In the genomic region with DNA sequence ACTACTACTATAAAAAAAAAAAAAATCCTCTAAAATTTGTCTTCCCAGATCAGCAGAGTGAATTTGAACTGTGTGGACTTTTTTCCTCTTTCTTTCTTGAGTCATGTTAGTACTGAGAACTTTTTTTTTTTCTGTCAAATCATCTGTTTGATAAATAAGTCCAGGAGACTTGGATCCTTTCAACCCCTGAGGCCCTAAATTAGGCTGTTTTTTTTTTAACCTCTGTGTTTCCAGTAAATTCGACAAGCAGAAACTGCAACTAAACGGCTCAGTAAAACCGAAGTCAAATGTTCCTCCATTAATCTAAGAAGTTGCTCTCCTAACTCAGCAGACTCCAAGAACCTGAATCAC, we compare ENCODE assay signal across 8 cellular contexts. TPM values are rescaled to one million over a fixed set of nuclear protein-coding genes. Genes with fewer than 3 reads are reported as not detected.
DNase-seq lines count a peak whose midpoint lies in the region; ATAC-seq and TF ChIP-seq lines count a peak whose summit lies in the region.

No MANE protein-coding gene starts in this region.

- peaks cover 11% of the 10 kb centered on the region for H3K36me3 Mint-ChIP-seq in progenitor cell of endocrine pancreas (ENCODE audit: insufficient read depth)

- CTCF ChIA-PET in HEK293T (lab: Yijun Ruan, JAX), result interaction anchor here (0.6 kb wide), 1 partner anchor 90 kb away, joined by 3 read pairs; no protein-coding TSS in a partner anchor

- H3K27ac Mint-ChIP-seq in progenitor cell of endocrine pancreas, result peak overlapping the region; percentile 71

- no peaks in the 10 kb centered on the region for H3K9me2 ChIP-seq in DOHH2 (replicated peaks; ENCODE audit: control insufficient read depth, low read length)

- 3 to 9% methylated on average over 3 of the region's 3 CpGs for WGBS in esophagus squamous epithelium, 2 donors

- H3K79me2 ChIP-seq in DOHH2 (ENCODE audit: control insufficient read depth, low read length), result peaks cover 14% of the 10 kb centered on the region

- intact Hi-C loops in esophagus squamous epithelium (cut with DNase I), result no loop called here

- peak overlapping the region; percentile 61 for H3K4me3 Mint-ChIP-seq in progenitor cell of endocrine pancreas (ENCODE audit: low read depth)

- peaks cover 51% of the 10 kb centered on the region for H3K4me1 ChIP-seq in DOHH2 (ENCODE audit: control insufficient read depth, low read length)
- peaks cover 28 to 79% (median 43%) of the 10 kb centered on the region in 3 donors for H3K4me1 ChIP-seq in esophagus squamous epithelium

- H3K27me3 Mint-ChIP-seq in progenitor cell of endocrine pancreas, result no peaks in the 10 kb centered on the region

- peaks cover 28% of the 10 kb centered on the region for H3F3A ChIP-seq in DOHH2 (ENCODE audit: control insufficient read depth, insufficient read depth)

- no peaks in the 10 kb centered on the region for H3K27me3 ChIP-seq in DOHH2 (ENCODE audit: control insufficient read depth, low read length)
- no peaks in the 10 kb centered on the region for H3K27me3 ChIP-seq in esophagus squamous epithelium

- H3K27ac ChIP-seq in DOHH2 (ENCODE audit: low read depth, low read length) (peak overlapping the region; percentile 23), esophagus squamous epithelium (peak overlapping the region; percentile 73 to 100 (median 99))

- peaks cover 44% of the 10 kb centered on the region for H3K4me1 Mint-ChIP-seq in progenitor cell of endocrine pancreas (ENCODE audit: low read depth)

- no peak for ATAC-seq in GM21825 (IDR thresholded peaks at IDR 0.05; ENCODE audit: unreplicated experiment)
- ATAC-seq in HG03354 (IDR thresholded peaks at IDR 0.05; ENCODE audit: poor library complexity, severe bottlenecking, unreplicated experiment), result no peak

- TF ChIP-seq CTCF in DOHH2 (IDR thresholded peaks at IDR 0.05; ENCODE audit: low read depth, low read length, poor library complexity, severe bottlenecking) (no peak), esophagus squamous epithelium (IDR thresholded peaks at IDR 0.05) (no peak), progenitor cell of endocrine pancreas (IDR thresholded peaks at IDR 0.05; ENCODE audit: unreplicated experiment) (no peak)

- no peaks in the 10 kb centered on the region for H3K9me3 ChIP-seq in DOHH2 (ENCODE audit: control insufficient read depth, insufficient read depth, low read length)
- no peaks in the 10 kb centered on the region for H3K9me3 ChIP-seq in esophagus squamous epithelium

- H3K9me3 Mint-ChIP-seq in progenitor cell of endocrine pancreas (ENCODE audit: low read depth), result no peaks in the 10 kb centered on the region

- no peaks in the 10 kb centered on the region for H4K20me1 ChIP-seq in DOHH2 (ENCODE audit: control insufficient read depth, insufficient read depth, low read depth, low read length)

- H3K36me3 ChIP-seq in DOHH2 (ENCODE audit: control insufficient read depth, low read length) (peaks cover 16% of the 10 kb centered on the region), esophagus squamous epithelium (peaks cover 0 to 34% (median 0%) of the 10 kb centered on the region in 3 donors)

- DNase-seq in RPMI8226 (peak; percentile 19), esophagus squamous epithelium (lab: John Stamatoyannopoulos, UW) (no peak), progenitor cell of endocrine pancreas (ENCODE audit: low spot score, unreplicated experiment) (no peak), HEK293T (ENCODE audit: extremely low spot score) (no peak), HuH-7.5 (ENCODE audit: low spot score) (no peak)

- H3K4me2 ChIP-seq in DOHH2 (ENCODE audit: low read length), result peak overlapping the region; percentile 89

- H3K4me3 ChIP-seq in DOHH2 (ENCODE audit: low read length) (peak overlapping the region; percentile 61), esophagus squamous epithelium (peak overlapping the region; percentile 76 to 96 (median 90))

- POLR2A ChIA-PET in HEK293T (lab: Yijun Ruan, JAX), result no interaction called here

- no peak for TF ChIP-seq POLR2A in esophagus squamous epithelium (IDR thresholded peaks at IDR 0.05)

TF ChIP-seq in HEK293T, 16 proteins besides CTCF, POLR2A, EP300 and RAD21:
- TF ChIP-seq ARNT (IDR thresholded peaks at IDR 0.05) (no peak), ELF4 (IDR thresholded peaks at IDR 0.05) (no peak), NFRKB (IDR thresholded peaks at IDR 0.05) (no peak), BHLHE40 (IDR thresholded peaks at IDR 0.05; ENCODE audit: borderline replicate concordance) (no peak)
TF ChIP-seq in HEK293T: peak in this region for 0.

RNA-seq across cellular contexts. Expression of a gene that starts 2.7 kb away (rescaled TPM):
- total RNA-seq in esophagus squamous epithelium (10 to 100 TPM in 3 of 4 donors, 1 to 10 TPM in 1; 9.4 to 20.6 (median 17.9) TPM), progenitor cell of endocrine pancreas (15.0 and 16.8 TPM in 2 replicates)
